9 cellular contexts compared by ENCODE assay signal in genomic region chr17:56167491-56167890, GRCh38. TPM values are rescaled to one million over a fixed set of nuclear protein-coding genes. Genes with fewer than 3 reads are reported as not detected.
"Had no signal": no experiment of that assay in that cellular context is flagged by ENCODE, and none has a peak within 500 bp of the region (broad histone marks: within the 10 kb centered on the region; RNA-seq: fewer than 3 reads in every experiment).

No MANE protein-coding gene starts in this region.

- H3K9me3 Mint-ChIP-seq: HFFc6 had no signal

- H3K27ac ChIP-seq: HL-60 had no signal

- DNase-seq: GOT3, HFFc6, KG1 had no signal

- H3K4me1 ChIP-seq: HAP-1 had no signal

- H3K36me3 ChIP-seq: HAP-1 had no signal

- FAIRE-seq: H54, HepG2, K562 had no signal

- H3K9me3 ChIP-seq: HAP-1 had no signal

- H3K4me3 Mint-ChIP-seq: HFFc6 had no signal

- H3K4me3 ChIP-seq: HAP-1, K562 had no signal

- ATAC-seq: HCT116, HepG2, K562 had no signal

RNA-seq across cellular contexts. Expression of gene ANKFN1, which starts 14.2 kb away (rescaled TPM):
- total RNA-seq: HepG2 had no signal
- polyA plus RNA-seq: HepG2 had no signal
